ENCODE assay signal across 1 cellular context in the genomic region with DNA sequence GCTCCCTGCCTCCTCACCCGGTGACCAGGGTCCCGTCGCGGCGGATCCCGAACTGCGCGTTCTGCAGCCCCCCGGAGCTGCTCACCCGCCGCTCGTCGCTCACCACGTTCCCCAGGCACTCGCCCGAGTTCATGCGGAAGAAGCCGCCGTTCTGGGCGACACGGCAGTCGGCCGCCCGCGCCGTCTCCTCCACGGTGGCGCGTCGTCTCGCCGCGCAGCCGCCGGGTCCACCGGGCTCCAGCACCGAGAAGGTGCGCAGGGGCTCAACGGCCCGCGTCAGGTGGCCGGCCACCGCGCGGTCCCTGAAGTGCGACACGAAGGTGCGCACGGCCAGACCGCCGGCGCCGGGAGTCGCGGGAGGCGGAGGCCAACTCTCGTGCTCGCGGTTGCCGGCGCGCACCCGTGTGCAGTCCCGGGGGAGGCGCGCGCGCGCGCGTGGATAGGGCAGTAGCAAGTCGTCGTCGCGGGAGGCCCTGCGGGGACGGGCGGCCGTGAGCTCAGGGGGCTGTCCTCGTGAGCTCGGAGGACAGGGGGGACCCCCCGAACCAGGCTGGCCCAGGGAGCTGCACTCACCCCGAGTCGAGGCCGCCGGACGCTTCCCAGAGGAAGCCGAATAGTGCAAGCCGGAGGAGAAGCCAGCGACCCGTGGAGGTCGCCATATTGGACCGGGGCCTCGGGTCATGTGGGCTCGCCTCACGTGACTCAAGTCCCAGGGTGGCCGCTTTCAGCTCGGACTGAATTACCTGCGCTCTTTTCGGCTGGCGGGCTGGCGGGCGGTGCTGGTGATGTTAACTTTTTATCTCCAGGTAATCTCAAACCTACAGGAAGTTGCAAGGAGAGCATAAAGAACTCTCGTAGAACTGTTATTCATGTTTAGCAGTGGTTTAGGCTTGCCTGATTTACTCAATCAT.
TF ChIP-seq lines count a peak whose summit lies in the region.

A gene with protein sequence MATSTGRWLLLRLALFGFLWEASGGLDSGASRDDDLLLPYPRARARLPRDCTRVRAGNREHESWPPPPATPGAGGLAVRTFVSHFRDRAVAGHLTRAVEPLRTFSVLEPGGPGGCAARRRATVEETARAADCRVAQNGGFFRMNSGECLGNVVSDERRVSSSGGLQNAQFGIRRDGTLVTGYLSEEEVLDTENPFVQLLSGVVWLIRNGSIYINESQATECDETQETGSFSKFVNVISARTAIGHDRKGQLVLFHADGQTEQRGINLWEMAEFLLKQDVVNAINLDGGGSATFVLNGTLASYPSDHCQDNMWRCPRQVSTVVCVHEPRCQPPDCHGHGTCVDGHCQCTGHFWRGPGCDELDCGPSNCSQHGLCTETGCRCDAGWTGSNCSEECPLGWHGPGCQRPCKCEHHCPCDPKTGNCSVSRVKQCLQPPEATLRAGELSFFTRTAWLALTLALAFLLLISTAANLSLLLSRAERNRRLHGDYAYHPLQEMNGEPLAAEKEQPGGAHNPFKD (minus strand): TSS at position 680 of the 911 bp plus-strand sequence. CDS start 21 bp downstream, at position 659.

TF ChIP-seq in HepG2, 621 proteins besides CTCF, POLR2A, EP300 and RAD21 (continued from another document and continues in another):
- TF ChIP-seq, protein P1, sequence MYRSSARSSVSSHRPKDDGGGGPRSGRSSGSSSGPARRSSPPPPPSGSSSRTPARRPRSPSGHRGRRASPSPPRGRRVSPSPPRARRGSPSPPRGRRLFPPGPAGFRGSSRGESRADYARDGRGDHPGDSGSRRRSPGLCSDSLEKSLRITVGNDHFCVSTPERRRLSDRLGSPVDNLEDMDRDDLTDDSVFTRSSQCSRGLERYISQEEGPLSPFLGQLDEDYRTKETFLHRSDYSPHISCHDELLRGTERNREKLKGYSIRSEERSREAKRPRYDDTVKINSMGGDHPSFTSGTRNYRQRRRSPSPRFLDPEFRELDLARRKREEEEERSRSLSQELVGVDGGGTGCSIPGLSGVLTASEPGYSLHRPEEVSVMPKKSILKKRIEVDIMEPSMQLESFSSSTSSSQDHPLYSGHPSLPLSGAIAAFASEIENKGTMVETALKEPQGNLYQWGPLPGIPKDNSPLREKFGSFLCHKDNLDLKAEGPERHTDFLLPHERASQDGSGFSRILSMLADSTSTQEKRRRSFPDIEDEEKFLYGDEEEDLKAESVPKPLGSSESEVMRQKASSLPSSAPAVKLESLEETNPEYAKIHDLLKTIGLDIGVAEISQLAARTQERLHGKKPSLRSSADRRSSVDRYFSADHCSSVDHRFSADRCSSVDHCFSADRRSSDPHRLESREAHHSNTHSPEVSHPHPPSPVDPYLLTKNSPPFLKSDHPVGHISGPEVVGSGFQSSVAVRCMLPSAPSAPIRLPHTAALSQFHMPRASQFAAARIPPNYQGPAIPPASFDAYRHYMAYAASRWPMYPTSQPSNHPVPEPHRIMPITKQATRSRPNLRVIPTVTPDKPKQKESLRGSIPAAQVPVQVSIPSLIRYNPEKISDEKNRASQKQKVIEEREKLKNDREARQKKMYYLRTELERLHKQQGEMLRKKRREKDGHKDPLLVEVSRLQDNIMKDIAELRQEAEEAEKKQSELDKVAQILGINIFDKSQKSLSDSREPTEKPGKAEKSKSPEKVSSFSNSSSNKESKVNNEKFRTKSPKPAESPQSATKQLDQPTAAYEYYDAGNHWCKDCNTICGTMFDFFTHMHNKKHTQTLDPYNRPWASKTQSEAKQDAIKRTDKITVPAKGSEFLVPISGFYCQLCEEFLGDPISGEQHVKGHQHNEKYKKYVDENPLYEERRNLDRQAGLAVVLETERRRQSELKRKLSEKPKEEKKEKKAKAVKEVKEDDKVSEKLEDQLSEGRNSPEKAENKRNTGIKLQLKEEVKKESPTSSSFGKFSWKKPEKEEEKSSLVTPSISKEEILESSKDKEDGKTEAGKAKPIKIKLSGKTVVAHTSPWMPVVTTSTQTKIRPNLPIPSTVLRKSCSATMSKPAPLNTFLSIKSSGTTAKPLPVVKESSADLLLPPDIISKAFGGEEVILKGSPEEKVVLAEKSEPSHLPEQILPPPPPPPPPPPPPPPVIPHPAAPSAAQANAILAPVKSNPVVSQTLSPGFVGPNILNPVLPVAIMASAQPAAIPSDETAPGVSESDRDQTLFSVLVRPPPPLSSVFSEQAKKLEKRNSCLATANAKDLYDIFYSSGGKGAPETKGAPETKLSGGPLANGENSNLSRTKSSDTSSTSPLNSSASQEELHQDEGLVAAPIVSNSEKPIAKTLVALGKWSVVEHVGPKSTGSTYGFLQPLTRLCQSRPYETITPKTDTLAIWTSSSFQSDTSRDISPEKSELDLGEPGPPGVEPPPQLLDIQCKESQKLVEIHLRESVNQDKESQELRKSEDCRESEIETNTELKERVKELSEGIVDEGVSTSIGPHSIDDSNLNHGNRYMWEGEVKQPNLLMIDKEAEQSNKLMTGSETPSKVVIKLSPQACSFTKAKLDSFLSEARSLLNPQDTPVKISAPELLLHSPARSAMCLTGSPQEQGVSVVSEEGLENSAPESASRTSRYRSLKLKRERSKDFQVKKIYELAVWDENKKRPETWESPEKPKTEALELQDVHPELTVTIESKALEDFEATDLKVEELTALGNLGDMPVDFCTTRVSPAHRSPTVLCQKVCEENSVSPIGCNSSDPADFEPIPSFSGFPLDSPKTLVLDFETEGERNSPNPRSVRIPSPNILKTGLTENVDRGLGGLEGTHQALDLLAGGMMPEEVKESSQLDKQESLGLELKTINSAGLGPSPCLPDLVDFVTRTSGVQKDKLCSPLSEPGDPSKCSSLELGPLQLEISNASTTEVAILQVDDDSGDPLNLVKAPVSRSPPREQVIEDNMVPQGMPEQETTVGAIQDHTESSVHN (CRISPR knock-in tag; IDR thresholded peaks at IDR 0.05) = no peak; the same call in 1 of the 2 replicates
- TF ChIP-seq, protein P2, sequence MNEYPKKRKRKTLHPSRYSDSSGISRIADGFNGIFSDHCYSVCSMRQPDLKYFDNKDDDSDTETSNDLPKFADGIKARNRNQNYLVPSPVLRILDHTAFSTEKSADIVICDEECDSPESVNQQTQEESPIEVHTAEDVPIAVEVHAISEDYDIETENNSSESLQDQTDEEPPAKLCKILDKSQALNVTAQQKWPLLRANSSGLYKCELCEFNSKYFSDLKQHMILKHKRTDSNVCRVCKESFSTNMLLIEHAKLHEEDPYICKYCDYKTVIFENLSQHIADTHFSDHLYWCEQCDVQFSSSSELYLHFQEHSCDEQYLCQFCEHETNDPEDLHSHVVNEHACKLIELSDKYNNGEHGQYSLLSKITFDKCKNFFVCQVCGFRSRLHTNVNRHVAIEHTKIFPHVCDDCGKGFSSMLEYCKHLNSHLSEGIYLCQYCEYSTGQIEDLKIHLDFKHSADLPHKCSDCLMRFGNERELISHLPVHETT (CRISPR knock-in tag; conservative IDR thresholded peaks at IDR 0.05) = peak; percentile 90
- TF ChIP-seq, protein P3, sequence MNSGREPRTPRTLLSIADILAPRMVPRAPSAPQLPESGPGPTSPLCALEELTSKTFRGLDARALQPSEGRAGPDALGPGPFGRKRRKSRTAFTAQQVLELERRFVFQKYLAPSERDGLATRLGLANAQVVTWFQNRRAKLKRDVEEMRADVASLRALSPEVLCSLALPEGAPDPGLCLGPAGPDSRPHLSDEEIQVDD (CRISPR knock-in tag; IDR thresholded peaks at IDR 0.05; ENCODE audit: borderline replicate concordance) = peak; percentile 89
- TF ChIP-seq KLF9 (CRISPR knock-in tag; IDR thresholded peaks at IDR 0.05; ENCODE audit: low read depth) (peak; percentile 81; the same call in 1 of the 2 replicates), MYC (CRISPR knock-in tag; IDR thresholded peaks at IDR 0.05; ENCODE audit: borderline replicate concordance) (peak; percentile 93), NFRKB (IDR thresholded peaks at IDR 0.05) (peak; percentile 86), ZNF451 (CRISPR knock-in tag; IDR thresholded peaks at IDR 0.05) (peak; percentile 75), ZNF747 (CRISPR knock-in tag; IDR thresholded peaks at IDR 0.05; ENCODE audit: borderline replicate concordance) (peak; percentile 62; the same call in 1 of the 2 replicates), HNF4G (IDR thresholded peaks at IDR 0.05; ENCODE audit: borderline replicate concordance, low read depth, low read length) (peak; percentile 57; the same call in 1 of the 2 replicates), HNF4G (CRISPR knock-in tag; IDR thresholded peaks at IDR 0.05; ENCODE audit: borderline replicate concordance, low read depth) (peak; percentile 74), CENPT (CRISPR knock-in tag; IDR thresholded peaks at IDR 0.05; ENCODE audit: low read depth) (peak; percentile 88), NFKB2 (CRISPR knock-in tag; IDR thresholded peaks at IDR 0.05; ENCODE audit: borderline replicate concordance) (peak; percentile 94), HHEX (CRISPR knock-in tag; IDR thresholded peaks at IDR 0.05) (no peak; the same call in 1 of the 2 replicates), DNMT3B (CRISPR knock-in tag; conservative IDR thresholded peaks at IDR 0.05) (peak; percentile 29; the same call in 1 of the 2 replicates), IRF2 (CRISPR knock-in tag; IDR thresholded peaks at IDR 0.05) (peak; percentile 93), ZBTB38 (CRISPR knock-in tag; IDR thresholded peaks at IDR 0.05) (peak; percentile 77), RARG (CRISPR knock-in tag; IDR thresholded peaks at IDR 0.05; ENCODE audit: low read depth) (no peak), HIVEP1 (CRISPR knock-in tag; IDR thresholded peaks at IDR 0.05) (peak; percentile 83)
- TF ChIP-seq, protein P4, sequence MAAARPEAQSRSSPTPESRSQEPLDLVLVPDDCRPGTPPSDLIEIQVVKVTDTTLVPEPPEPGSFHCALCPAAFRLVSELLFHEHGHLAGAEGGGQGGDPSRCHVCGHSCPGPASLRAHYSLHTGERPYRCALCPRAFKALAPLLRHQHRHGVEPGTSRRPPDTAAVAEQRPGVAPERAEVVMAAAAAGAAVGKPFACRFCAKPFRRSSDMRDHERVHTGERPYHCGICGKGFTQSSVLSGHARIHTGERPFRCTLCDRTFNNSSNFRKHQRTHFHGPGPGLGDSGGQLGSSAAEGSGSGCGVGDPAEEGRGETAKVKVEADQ (CRISPR knock-in tag; IDR thresholded peaks at IDR 0.05; ENCODE audit: borderline replicate concordance) = peak; percentile 86
- TF ChIP-seq, protein P5, sequence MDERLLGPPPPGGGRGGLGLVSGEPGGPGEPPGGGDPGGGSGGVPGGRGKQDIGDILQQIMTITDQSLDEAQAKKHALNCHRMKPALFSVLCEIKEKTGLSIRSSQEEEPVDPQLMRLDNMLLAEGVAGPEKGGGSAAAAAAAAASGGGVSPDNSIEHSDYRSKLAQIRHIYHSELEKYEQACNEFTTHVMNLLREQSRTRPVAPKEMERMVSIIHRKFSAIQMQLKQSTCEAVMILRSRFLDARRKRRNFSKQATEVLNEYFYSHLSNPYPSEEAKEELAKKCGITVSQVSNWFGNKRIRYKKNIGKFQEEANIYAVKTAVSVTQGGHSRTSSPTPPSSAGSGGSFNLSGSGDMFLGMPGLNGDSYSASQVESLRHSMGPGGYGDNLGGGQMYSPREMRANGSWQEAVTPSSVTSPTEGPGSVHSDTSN (CRISPR knock-in tag; IDR thresholded peaks at IDR 0.05) = no peak
- TF ChIP-seq, protein P6, sequence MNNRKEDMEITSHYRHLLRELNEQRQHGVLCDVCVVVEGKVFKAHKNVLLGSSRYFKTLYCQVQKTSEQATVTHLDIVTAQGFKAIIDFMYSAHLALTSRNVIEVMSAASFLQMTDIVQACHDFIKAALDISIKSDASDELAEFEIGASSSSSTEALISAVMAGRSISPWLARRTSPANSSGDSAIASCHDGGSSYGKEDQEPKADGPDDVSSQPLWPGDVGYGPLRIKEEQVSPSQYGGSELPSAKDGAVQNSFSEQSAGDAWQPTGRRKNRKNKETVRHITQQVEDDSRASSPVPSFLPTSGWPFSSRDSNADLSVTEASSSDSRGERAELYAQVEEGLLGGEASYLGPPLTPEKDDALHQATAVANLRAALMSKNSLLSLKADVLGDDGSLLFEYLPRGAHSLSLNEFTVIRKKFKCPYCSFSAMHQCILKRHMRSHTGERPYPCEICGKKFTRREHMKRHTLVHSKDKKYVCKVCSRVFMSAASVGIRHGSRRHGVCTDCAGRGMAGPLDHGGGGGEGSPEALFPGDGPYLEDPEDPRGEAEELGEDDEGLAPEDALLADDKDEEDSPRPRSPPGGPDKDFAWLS (CRISPR knock-in tag; IDR thresholded peaks at IDR 0.05; ENCODE audit: borderline replicate concordance) = no peak; the same call in 1 of the 2 replicates
- TF ChIP-seq, protein P7, sequence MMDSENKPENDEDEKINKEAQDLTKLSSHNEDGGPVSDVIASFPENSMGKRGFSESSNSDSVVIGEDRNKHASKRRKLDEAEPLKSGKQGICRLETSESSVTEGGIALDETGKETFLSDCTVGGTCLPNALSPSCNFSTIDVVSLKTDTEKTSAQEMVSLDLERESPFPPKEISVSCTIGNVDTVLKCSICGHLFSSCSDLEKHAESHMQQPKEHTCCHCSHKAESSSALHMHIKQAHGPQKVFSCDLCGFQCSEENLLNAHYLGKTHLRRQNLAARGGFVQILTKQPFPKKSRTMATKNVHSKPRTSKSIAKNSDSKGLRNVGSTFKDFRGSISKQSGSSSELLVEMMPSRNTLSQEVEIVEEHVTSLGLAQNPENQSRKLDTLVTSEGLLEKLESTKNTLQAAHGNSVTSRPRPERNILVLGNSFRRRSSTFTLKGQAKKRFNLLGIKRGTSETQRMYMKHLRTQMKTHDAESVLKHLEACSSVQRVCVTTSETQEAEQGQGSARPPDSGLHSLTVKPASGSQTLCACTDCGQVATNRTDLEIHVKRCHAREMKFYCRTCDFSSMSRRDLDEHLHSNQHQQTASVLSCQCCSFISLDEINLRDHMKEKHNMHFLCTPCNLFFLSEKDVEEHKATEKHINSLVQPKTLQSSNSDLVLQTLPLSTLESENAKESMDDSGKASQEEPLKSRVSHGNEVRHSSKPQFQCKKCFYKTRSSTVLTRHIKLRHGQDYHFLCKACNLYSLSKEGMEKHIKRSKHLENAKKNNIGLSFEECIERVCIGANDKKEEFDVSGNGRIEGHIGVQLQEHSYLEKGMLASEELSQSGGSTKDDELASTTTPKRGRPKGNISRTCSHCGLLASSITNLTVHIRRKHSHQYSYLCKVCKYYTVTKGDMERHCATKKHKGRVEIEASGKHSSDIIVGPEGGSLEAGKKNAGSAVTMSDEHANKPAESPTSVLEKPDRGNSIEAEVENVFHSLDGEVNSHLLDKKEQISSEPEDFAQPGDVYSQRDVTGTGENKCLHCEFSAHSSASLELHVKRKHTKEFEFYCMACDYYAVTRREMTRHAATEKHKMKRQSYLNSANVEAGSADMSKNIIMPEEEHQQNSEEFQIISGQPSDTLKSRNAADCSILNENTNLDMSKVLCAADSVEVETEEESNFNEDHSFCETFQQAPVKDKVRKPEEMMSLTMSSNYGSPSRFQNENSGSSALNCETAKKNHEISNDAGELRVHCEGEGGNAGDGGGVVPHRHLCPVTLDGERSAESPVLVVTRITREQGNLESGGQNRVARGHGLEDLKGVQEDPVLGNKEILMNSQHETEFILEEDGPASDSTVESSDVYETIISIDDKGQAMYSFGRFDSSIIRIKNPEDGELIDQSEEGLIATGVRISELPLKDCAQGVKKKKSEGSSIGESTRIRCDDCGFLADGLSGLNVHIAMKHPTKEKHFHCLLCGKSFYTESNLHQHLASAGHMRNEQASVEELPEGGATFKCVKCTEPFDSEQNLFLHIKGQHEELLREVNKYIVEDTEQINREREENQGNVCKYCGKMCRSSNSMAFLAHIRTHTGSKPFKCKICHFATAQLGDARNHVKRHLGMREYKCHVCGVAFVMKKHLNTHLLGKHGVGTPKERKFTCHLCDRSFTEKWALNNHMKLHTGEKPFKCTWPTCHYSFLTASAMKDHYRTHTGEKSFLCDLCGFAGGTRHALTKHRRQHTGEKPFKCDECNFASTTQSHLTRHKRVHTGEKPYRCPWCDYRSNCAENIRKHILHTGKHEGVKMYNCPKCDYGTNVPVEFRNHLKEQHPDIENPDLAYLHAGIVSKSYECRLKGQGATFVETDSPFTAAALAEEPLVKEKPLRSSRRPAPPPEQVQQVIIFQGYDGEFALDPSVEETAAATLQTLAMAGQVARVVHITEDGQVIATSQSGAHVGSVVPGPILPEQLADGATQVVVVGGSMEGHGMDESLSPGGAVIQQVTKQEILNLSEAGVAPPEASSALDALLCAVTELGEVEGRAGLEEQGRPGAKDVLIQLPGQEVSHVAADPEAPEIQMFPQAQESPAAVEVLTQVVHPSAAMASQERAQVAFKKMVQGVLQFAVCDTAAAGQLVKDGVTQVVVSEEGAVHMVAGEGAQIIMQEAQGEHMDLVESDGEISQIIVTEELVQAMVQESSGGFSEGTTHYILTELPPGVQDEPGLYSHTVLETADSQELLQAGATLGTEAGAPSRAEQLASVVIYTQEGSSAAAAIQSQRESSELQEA (CRISPR knock-in tag; IDR thresholded peaks at IDR 0.05; ENCODE audit: not compliant biosample characterization) = peak; percentile 77
